1 cellular context compared by ENCODE assay signal in the genomic region with DNA sequence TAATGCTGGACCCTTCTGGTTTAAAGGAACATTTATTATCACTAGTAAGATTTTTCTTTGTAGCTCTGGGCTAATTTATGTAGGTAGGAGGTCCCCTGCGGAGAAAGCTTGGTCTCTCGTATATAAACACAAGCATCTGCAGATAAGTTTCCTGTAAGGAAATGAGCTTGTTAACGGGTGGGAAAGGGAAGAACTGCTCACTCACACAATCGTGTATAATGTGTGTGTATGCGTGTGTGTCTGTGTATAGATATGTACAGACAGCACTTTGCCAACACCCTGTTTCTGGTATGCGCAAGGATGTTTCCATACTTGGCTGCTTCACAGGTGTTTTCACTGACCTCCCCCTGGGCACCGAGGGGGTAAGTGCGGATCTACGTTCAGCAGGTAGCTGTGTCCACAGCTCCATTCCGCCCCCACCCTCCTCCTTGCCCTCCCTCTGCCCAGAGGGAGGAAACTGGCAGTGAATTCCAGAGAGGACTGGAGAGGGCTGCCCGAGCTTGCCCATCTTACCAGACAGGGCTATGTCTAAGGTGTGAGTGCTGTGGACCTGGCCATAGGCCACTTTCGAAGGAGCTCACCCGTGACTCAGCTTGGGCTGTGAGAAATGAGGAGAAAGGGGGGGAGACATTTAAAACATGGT.
TF ChIP-seq lines count a peak whose summit lies in the region.

No MANE protein-coding gene starts in this region.

TF ChIP-seq in H1, 55 proteins besides CTCF, POLR2A, EP300 and RAD21:
- TF ChIP-seq TCF12 (IDR thresholded peaks at IDR 0.05; ENCODE audit: low read depth, low read length) (no peak), HDAC6 (IDR thresholded peaks at IDR 0.05; ENCODE audit: low read depth, low read length) (no peak), MAFK (IDR thresholded peaks at IDR 0.05; ENCODE audit: low read depth, low read length) (no peak), SUZ12 (IDR thresholded peaks at IDR 0.05; ENCODE audit: low read length) (no peak), CTBP2 (IDR thresholded peaks at IDR 0.05; ENCODE audit: borderline replicate concordance, insufficient read depth, insufficient read length, low read length) (no peak), POLR2AphosphoS5 (IDR thresholded peaks at IDR 0.05; ENCODE audit: low read depth, low read length) (no peak), RNF2 (IDR thresholded peaks at IDR 0.05; ENCODE audit: borderline replicate concordance, low read depth, low read length, missing control alignments, poor library complexity, severe bottlenecking) (no peak), FOSL1 (IDR thresholded peaks at IDR 0.05; ENCODE audit: insufficient read depth, low read depth, low read length) (no peak), ZNF274 (IDR thresholded peaks at IDR 0.05; ENCODE audit: borderline replicate concordance, extremely low read depth, low read length) (no peak), KDM5A (IDR thresholded peaks at IDR 0.05; ENCODE audit: low read length) (no peak), TAF7 (optimal IDR thresholded peaks at IDR 0.05; ENCODE audit: borderline replicate concordance, low read depth, low read length) (no peak), TEAD4 (IDR thresholded peaks at IDR 0.05; ENCODE audit: low read depth, low read length) (no peak), CHD2 (IDR thresholded peaks at IDR 0.05; ENCODE audit: low read length) (no peak), CEBPB (IDR thresholded peaks at IDR 0.05; ENCODE audit: low read depth, low read length) (no peak)
- TF ChIP-seq, protein P1, sequence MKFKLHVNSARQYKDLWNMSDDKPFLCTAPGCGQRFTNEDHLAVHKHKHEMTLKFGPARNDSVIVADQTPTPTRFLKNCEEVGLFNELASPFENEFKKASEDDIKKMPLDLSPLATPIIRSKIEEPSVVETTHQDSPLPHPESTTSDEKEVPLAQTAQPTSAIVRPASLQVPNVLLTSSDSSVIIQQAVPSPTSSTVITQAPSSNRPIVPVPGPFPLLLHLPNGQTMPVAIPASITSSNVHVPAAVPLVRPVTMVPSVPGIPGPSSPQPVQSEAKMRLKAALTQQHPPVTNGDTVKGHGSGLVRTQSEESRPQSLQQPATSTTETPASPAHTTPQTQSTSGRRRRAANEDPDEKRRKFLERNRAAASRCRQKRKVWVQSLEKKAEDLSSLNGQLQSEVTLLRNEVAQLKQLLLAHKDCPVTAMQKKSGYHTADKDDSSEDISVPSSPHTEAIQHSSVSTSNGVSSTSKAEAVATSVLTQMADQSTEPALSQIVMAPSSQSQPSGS (IDR thresholded peaks at IDR 0.05; ENCODE audit: low read length) = no peak
- TF ChIP-seq, protein P2, sequence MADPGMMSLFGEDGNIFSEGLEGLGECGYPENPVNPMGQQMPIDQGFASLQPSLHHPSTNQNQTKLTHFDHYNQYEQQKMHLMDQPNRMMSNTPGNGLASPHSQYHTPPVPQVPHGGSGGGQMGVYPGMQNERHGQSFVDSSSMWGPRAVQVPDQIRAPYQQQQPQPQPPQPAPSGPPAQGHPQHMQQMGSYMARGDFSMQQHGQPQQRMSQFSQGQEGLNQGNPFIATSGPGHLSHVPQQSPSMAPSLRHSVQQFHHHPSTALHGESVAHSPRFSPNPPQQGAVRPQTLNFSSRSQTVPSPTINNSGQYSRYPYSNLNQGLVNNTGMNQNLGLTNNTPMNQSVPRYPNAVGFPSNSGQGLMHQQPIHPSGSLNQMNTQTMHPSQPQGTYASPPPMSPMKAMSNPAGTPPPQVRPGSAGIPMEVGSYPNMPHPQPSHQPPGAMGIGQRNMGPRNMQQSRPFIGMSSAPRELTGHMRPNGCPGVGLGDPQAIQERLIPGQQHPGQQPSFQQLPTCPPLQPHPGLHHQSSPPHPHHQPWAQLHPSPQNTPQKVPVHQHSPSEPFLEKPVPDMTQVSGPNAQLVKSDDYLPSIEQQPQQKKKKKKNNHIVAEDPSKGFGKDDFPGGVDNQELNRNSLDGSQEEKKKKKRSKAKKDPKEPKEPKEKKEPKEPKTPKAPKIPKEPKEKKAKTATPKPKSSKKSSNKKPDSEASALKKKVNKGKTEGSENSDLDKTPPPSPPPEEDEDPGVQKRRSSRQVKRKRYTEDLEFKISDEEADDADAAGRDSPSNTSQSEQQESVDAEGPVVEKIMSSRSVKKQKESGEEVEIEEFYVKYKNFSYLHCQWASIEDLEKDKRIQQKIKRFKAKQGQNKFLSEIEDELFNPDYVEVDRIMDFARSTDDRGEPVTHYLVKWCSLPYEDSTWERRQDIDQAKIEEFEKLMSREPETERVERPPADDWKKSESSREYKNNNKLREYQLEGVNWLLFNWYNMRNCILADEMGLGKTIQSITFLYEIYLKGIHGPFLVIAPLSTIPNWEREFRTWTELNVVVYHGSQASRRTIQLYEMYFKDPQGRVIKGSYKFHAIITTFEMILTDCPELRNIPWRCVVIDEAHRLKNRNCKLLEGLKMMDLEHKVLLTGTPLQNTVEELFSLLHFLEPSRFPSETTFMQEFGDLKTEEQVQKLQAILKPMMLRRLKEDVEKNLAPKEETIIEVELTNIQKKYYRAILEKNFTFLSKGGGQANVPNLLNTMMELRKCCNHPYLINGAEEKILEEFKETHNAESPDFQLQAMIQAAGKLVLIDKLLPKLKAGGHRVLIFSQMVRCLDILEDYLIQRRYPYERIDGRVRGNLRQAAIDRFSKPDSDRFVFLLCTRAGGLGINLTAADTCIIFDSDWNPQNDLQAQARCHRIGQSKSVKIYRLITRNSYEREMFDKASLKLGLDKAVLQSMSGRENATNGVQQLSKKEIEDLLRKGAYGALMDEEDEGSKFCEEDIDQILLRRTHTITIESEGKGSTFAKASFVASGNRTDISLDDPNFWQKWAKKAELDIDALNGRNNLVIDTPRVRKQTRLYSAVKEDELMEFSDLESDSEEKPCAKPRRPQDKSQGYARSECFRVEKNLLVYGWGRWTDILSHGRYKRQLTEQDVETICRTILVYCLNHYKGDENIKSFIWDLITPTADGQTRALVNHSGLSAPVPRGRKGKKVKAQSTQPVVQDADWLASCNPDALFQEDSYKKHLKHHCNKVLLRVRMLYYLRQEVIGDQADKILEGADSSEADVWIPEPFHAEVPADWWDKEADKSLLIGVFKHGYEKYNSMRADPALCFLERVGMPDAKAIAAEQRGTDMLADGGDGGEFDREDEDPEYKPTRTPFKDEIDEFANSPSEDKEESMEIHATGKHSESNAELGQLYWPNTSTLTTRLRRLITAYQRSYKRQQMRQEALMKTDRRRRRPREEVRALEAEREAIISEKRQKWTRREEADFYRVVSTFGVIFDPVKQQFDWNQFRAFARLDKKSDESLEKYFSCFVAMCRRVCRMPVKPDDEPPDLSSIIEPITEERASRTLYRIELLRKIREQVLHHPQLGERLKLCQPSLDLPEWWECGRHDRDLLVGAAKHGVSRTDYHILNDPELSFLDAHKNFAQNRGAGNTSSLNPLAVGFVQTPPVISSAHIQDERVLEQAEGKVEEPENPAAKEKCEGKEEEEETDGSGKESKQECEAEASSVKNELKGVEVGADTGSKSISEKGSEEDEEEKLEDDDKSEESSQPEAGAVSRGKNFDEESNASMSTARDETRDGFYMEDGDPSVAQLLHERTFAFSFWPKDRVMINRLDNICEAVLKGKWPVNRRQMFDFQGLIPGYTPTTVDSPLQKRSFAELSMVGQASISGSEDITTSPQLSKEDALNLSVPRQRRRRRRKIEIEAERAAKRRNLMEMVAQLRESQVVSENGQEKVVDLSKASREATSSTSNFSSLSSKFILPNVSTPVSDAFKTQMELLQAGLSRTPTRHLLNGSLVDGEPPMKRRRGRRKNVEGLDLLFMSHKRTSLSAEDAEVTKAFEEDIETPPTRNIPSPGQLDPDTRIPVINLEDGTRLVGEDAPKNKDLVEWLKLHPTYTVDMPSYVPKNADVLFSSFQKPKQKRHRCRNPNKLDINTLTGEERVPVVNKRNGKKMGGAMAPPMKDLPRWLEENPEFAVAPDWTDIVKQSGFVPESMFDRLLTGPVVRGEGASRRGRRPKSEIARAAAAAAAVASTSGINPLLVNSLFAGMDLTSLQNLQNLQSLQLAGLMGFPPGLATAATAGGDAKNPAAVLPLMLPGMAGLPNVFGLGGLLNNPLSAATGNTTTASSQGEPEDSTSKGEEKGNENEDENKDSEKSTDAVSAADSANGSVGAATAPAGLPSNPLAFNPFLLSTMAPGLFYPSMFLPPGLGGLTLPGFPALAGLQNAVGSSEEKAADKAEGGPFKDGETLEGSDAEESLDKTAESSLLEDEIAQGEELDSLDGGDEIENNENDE (IDR thresholded peaks at IDR 0.05; ENCODE audit: insufficient replicate concordance, low read length) = no peak
- TF ChIP-seq, protein P3, sequence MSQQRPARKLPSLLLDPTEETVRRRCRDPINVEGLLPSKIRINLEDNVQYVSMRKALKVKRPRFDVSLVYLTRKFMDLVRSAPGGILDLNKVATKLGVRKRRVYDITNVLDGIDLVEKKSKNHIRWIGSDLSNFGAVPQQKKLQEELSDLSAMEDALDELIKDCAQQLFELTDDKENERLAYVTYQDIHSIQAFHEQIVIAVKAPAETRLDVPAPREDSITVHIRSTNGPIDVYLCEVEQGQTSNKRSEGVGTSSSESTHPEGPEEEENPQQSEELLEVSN (IDR thresholded peaks at IDR 0.05) = no peak
